Comparison of ENCODE assay signal across 11 cellular contexts in the genomic region with DNA sequence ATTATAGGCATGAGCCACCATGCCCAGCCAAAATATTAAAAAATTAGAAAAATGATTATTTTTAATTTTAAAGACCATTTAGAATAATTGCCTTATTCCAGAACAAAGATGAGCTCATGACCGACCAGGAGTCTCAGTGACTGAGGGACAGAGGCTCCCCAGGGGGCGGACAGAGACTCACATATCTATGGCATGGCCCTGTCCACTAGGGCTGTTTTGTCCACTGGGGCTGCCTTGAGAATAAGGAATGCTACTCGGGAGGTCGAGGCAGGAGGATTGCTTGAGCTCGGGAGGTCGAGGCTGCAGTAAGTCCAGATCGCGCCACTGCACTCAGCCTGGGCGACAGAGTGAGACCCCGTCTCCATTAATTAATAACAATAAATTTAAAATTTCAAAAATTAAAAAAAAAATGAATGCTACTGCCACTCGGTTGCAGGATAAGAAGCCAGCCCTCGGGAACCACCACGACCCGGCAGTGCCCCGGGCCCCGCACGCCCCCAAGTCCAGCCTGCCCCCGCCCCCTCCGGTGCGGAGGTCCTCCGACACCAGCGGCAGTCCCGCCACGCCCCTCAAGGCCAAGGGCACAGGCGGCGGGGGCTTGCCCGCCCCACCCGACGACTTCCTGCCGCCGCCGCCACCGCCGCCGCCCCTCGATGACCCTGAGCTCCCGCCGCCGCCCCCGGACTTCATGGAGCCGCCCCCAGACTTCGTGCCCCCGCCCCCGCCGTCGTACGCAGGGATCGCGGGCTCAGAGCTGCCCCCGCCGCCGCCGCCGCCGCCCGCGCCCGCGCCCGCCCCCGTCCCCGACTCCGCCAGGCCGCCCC.
DNase-seq lines count a peak whose midpoint lies in the region; ATAC-seq and TF ChIP-seq lines count a peak whose summit lies in the region.
"Had no signal": no experiment of that assay in that cellular context is flagged by ENCODE, and none has a peak within 500 bp of the region (broad histone marks: within the 10 kb centered on the region; RNA-seq: fewer than 3 reads in every experiment).

No MANE protein-coding gene starts in this region.

- H3K4me1 Mint-ChIP-seq in Calu3 (ENCODE audit: low read depth, unreplicated experiment), result no peaks in the 10 kb centered on the region
- H3K4me1 Mint-ChIP-seq in activated T-helper 17 cell treated with anti-CD3 and anti-CD28 coated beads, Interleukin-2, amount 50 U/mL, for 72 hours, result no peaks in the 10 kb centered on the region

- no peaks in the 10 kb centered on the region for H3K36me3 Mint-ChIP-seq in Calu3 (ENCODE audit: insufficient read depth, unreplicated experiment)
- H3K36me3 Mint-ChIP-seq in activated T-helper 17 cell treated with anti-CD3 and anti-CD28 coated beads, Interleukin-2, amount 50 U/mL, for 72 hours (ENCODE audit: low read depth), result peaks cover 96% of the 10 kb centered on the region

- no peaks in the 10 kb centered on the region for H3K27me3 Mint-ChIP-seq in Calu3 (ENCODE audit: unreplicated experiment)
- no peaks in the 10 kb centered on the region for H3K27me3 Mint-ChIP-seq in activated T-helper 17 cell treated with anti-CD3 and anti-CD28 coated beads, Interleukin-2, amount 50 U/mL, for 72 hours

- H3K36me3 ChIP-seq in Peyer's patch, result no peaks in the 10 kb centered on the region
- H3K36me3 ChIP-seq in left ventricle myocardium inferior, result no peaks in the 10 kb centered on the region
- no peaks in the 10 kb centered on the region for H3K36me3 ChIP-seq in parathyroid adenoma (ENCODE audit: control insufficient read depth, insufficient read depth, low read length)

- H3K4me1 ChIP-seq in Peyer's patch (peaks cover 0 to 4% (median 0%) of the 10 kb centered on the region in 4 donors), left ventricle myocardium inferior (no peaks in the 10 kb centered on the region), parathyroid adenoma (no peaks in the 10 kb centered on the region)

- H3K4me3 ChIP-seq in Peyer's patch (peak overlapping the region; percentile 0 to 45 (median 27)), left ventricle myocardium inferior (peak overlapping the region; percentile 58), parathyroid adenoma (ENCODE audit: low read depth, low read length) (no peak overlapping the region)

- H3K27me3 ChIP-seq in Peyer's patch (peaks cover 0 to 4% of the 10 kb centered on the region in 2 donors), left ventricle myocardium inferior (ENCODE audit: low read depth) (peaks cover 75% of the 10 kb centered on the region), parathyroid adenoma (ENCODE audit: control insufficient read depth, insufficient read depth, low read length) (no peaks in the 10 kb centered on the region)

- H3K79me2 ChIP-seq in parathyroid adenoma, result no peaks in the 10 kb centered on the region

- H3K9ac ChIP-seq in parathyroid adenoma, result no peak overlapping the region

- no peak overlapping the region for H3K27ac ChIP-seq in Peyer's patch
- no peak overlapping the region for H3K27ac ChIP-seq in left ventricle myocardium inferior (replicated peaks)
- no peak overlapping the region for H3K27ac ChIP-seq in parathyroid adenoma

- peak overlapping the region; percentile 66 for H2AFZ ChIP-seq in parathyroid adenoma

- no TSS peak for BruUV-seq in Calu3 (replicated peaks; lab: Mats Ljungman, UMichigan)

- H3K9me3 Mint-ChIP-seq in Calu3 (ENCODE audit: low read depth, unreplicated experiment), result no peaks in the 10 kb centered on the region
- no peaks in the 10 kb centered on the region for H3K9me3 Mint-ChIP-seq in activated T-helper 17 cell treated with anti-CD3 and anti-CD28 coated beads, Interleukin-2, amount 50 U/mL, for 72 hours

- peak overlapping the region; percentile 60 for H3K4me3 Mint-ChIP-seq in Calu3 (ENCODE audit: low read depth, unreplicated experiment)
- H3K4me3 Mint-ChIP-seq in activated T-helper 17 cell treated with anti-CD3 and anti-CD28 coated beads, Interleukin-2, amount 50 U/mL, for 72 hours, result no peak overlapping the region

- peak; percentile 23 for DNase-seq in Calu3
- DNase-seq in Peyer's patch, result no peak
- DNase-seq in left ventricle myocardium inferior, result no peak
- no peak for DNase-seq in SHP77 (lab: John Stamatoyannopoulos, UW)
- DNase-seq in posterior vena cava (ENCODE audit: low spot score), result no peak
- no peak for DNase-seq in NCI-H1694 (lab: John Stamatoyannopoulos, UW)
- DNase-seq: amygdala, DND-41, Kasumi-1 had no signal

- no peaks in the 10 kb centered on the region for H3K9me3 ChIP-seq in Peyer's patch
- peaks cover 12% of the 10 kb centered on the region for H3K9me3 ChIP-seq in left ventricle myocardium inferior (replicated peaks)
- no peaks in the 10 kb centered on the region for H3K9me3 ChIP-seq in parathyroid adenoma (ENCODE audit: control insufficient read depth, low read length)

- TF ChIP-seq POLR2A in Peyer's patch (IDR thresholded peaks at IDR 0.05), result no peak

- H3K27ac Mint-ChIP-seq in Calu3 (ENCODE audit: unreplicated experiment), result no peak overlapping the region
- no peak overlapping the region for H3K27ac Mint-ChIP-seq in activated T-helper 17 cell treated with anti-CD3 and anti-CD28 coated beads, Interleukin-2, amount 50 U/mL, for 72 hours

- TF ChIP-seq CTCF in Calu3 (IDR thresholded peaks at IDR 0.05; ENCODE audit: unreplicated experiment), result no peak
- TF ChIP-seq CTCF in Peyer's patch (IDR thresholded peaks at IDR 0.05), result no peak
- no peak for TF ChIP-seq CTCF in left ventricle myocardium inferior (IDR thresholded peaks at IDR 0.05; ENCODE audit: borderline replicate concordance)
- TF ChIP-seq CTCF in parathyroid adenoma (IDR thresholded peaks at IDR 0.05), result no peak

- CTCF ChIA-PET in Calu3 (lab: Charles Lee), result no interaction called here

- peak overlapping the region; percentile 51 for H3K4me2 ChIP-seq in parathyroid adenoma (ENCODE audit: low read length)

- no peak for ATAC-seq in activated T-helper 17 cell treated with anti-CD3 and anti-CD28 coated beads, Interleukin-2, amount 50 U/mL, for 72 hours (replicated peaks)

- intact Hi-C loops in Calu3 (cut with micrococcal nuclease; ENCODE audit: unreplicated experiment), result no loop called here
- intact Hi-C loops in left ventricle myocardium inferior (cut with micrococcal nuclease), result no loop called here
- intact Hi-C loops in posterior vena cava (cut with DNase I), result no loop called here
